In the genomic region with DNA sequence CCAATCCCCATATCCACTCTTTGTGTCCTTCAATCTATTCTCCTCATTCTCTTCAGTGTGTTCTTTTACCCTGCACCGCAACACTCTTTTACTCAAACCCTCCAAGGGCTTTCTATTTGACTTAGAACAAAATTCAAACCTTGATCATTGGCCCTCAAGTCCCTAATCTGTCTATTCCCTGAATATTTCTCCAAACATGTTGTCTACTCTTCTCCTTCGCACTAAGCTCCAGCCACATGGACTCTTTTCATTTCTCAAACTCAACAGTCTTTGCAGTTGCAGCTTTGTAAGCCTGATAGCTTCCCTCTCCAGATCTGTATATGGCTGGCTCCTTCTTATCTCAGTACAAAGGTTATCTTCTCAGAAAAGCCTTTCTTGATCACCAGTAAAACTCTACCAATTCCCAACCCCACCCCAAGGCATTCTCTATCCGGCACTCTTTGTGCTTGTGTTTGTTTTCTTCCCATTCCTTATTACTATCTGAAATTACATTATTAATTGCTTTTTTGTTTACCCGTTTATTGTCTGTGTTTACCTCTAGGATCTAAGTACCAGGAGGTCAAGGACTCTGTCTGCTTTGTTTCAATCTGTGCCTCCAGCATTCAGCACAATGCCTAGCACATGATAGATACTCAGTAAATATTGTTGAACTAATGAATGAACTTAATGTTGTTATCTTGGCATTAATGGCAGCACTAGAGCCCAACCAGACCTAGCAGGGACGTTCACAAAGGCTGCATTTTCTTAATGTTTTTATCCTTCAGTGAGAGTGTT, we compare ENCODE assay signal across 17 cellular contexts.
"Had no signal": no experiment of that assay in that cellular context is flagged by ENCODE, and none has a peak within 500 bp of the region (broad histone marks: within the 10 kb centered on the region; RNA-seq: fewer than 3 reads in every experiment).

No MANE protein-coding gene starts in this region.

- H3K79me2 ChIP-seq: parathyroid adenoma had no signal

- H3K4me3 Mint-ChIP-seq: activated CD4-positive, alpha-beta memory T cell treated with anti-CD3 and anti-CD28 coated beads for 36 hours; activated CD8-positive, alpha-beta memory T cell treated with anti-CD3 and anti-CD28 coated beads, Interleukin-2, amount 10 ng/mL, durations not matched to agents 7 days and 5 days; activated T-cell treated with anti-CD3 and anti-CD28 coated beads, Interleukin-2, amount 50 U/mL, for 4 hours; stimulated activated memory B cell treated with anti-CD40 and anti-IgM and Interleukin-4, amounts not matched to agents 10 μg/mL and 1 μg/mL and 100 μg/mL, for 72 hours had no signal

- H3K27me3 ChIP-seq: thyroid gland, vagina had no signal

- H3K36me3 Mint-ChIP-seq: activated CD4-positive, alpha-beta memory T cell treated with anti-CD3 and anti-CD28 coated beads for 36 hours; activated CD8-positive, alpha-beta memory T cell treated with anti-CD3 and anti-CD28 coated beads, Interleukin-2, amount 10 ng/mL, durations not matched to agents 7 days and 5 days; activated naive CD4-positive, alpha-beta T cell treated with anti-CD3 and anti-CD28 coated beads, Interleukin-2, amount 50 U/mL, for 72 hours; stimulated activated memory B cell treated with anti-CD40 and anti-IgM and Interleukin-4, amounts not matched to agents 10 μg/mL and 1 μg/mL and 100 μg/mL, for 72 hours had no signal

- H3K4me1 Mint-ChIP-seq: activated CD8-positive, alpha-beta memory T cell treated with anti-CD3 and anti-CD28 coated beads, Interleukin-2, amount 10 ng/mL, durations not matched to agents 7 days and 5 days; stimulated activated memory B cell treated with anti-CD40 and anti-IgM and Interleukin-4, amounts not matched to agents 10 μg/mL and 1 μg/mL and 100 μg/mL, for 72 hours had no signal

- H3K27ac Mint-ChIP-seq: activated CD4-positive, alpha-beta memory T cell treated with anti-CD3 and anti-CD28 coated beads for 36 hours; activated CD8-positive, alpha-beta memory T cell treated with anti-CD3 and anti-CD28 coated beads, Interleukin-2, amount 10 ng/mL, durations not matched to agents 7 days and 5 days; activated naive CD4-positive, alpha-beta T cell treated with anti-CD3 and anti-CD28 coated beads, Interleukin-2, amount 50 U/mL, for 72 hours; stimulated activated memory B cell treated with anti-CD40 and anti-IgM and Interleukin-4, amounts not matched to agents 10 μg/mL and 1 μg/mL and 100 μg/mL, for 72 hours had no signal

- H2AFZ ChIP-seq: parathyroid adenoma had no signal

- H3K4me3 ChIP-seq: thyroid gland, vagina had no signal

- H3K4me1 ChIP-seq: parathyroid adenoma, thyroid gland, vagina had no signal

- H3K36me3 ChIP-seq: thyroid gland, vagina had no signal

- DNase-seq: activated CD4-positive, alpha-beta memory T cell treated with anti-CD3 and anti-CD28 coated beads for 36 hours; activated CD8-positive, alpha-beta memory T cell treated with anti-CD3 and anti-CD28 coated beads, Interleukin-2, amount 10 ng/mL, durations not matched to agents 7 days and 5 days; activated effector memory CD4-positive, alpha-beta T cell treated with Interleukin-2 at 50 U/mL for 16 hours; activated T-cell treated with anti-CD3 and anti-CD28 coated beads, Interleukin-2, amount 50 U/mL, for 4 hours; caudate nucleus; foreskin fibroblast; hypothalamus; left ventricle myocardium superior; mesenchymal stem cell; stimulated activated CD4-positive, alpha-beta T cell treated with anti-CD3 and anti-CD28 coated beads, Interleukin-2, amount 100 ng/mL, for 48 hours; thyroid gland had no signal

- ATAC-seq: activated CD8-positive, alpha-beta memory T cell treated with anti-CD3 and anti-CD28 coated beads, Interleukin-2, amount 10 ng/mL, durations not matched to agents 7 days and 5 days; activated naive CD4-positive, alpha-beta T cell treated with anti-CD3 and anti-CD28 coated beads, Interleukin-2, amount 50 U/mL, for 72 hours; activated T-cell treated with anti-CD3 and anti-CD28 coated beads, Interleukin-2, amount 50 U/mL, for 4 hours; left ventricle myocardium superior; stimulated activated memory B cell treated with anti-CD40 and anti-IgM and Interleukin-4, amounts not matched to agents 10 μg/mL and 1 μg/mL and 100 μg/mL, for 72 hours had no signal

- H3K27ac ChIP-seq: parathyroid adenoma, thyroid gland, vagina, VCaP had no signal

- H3K9me3 ChIP-seq: thyroid gland, vagina had no signal

- H3K9ac ChIP-seq: parathyroid adenoma had no signal

- H3K9me3 Mint-ChIP-seq: activated CD4-positive, alpha-beta memory T cell treated with anti-CD3 and anti-CD28 coated beads for 36 hours; activated naive CD4-positive, alpha-beta T cell treated with anti-CD3 and anti-CD28 coated beads, Interleukin-2, amount 50 U/mL, for 72 hours; activated T-cell treated with anti-CD3 and anti-CD28 coated beads, Interleukin-2, amount 50 U/mL, for 4 hours; stimulated activated memory B cell treated with anti-CD40 and anti-IgM and Interleukin-4, amounts not matched to agents 10 μg/mL and 1 μg/mL and 100 μg/mL, for 72 hours had no signal

- FAIRE-seq: colon had no signal
